Comparison of ENCODE assay signal across 8 cellular contexts in genomic region chr5:160421625-160422258, GRCh38. TPM values are rescaled to one million over a fixed set of nuclear protein-coding genes. Genes with fewer than 3 reads are reported as not detected.
A peak's percentile ranks its signal among the peaks of the same experiment; 100 is the strongest.
DNase-seq lines count a peak whose midpoint lies in the region; ATAC-seq and TF ChIP-seq lines count a peak whose summit lies in the region.

TSS of gene PTTG1 (plus strand) at chr5:160421855. CDS start at chr5:160422313, 458 bp downstream.

- H3K9me3 ChIP-seq in ovary (no peaks in the 10 kb centered on the region), thyroid gland (no peaks in the 10 kb centered on the region)

- H3K36me3 Mint-ChIP-seq in activated naive CD4-positive, alpha-beta T cell treated with anti-CD3 and anti-CD28 coated beads, Interleukin-2, amount 50 U/mL, for 24 hours = peaks cover 2% of the 10 kb centered on the region
- no peaks in the 10 kb centered on the region for H3K36me3 Mint-ChIP-seq in glutamatergic neuron (ENCODE audit: unreplicated experiment)

- CTCF ChIA-PET in GM10248 (lab: Yijun Ruan, JAX) = interaction anchor here (1.0 to 16.2 kb wide), 7 partner anchors 9 to 400 kb away, joined by 3 to 232 read pairs (median 5); no protein-coding TSS in a partner anchor

- H3K9me3 Mint-ChIP-seq in activated naive CD4-positive, alpha-beta T cell treated with anti-CD3 and anti-CD28 coated beads, Interleukin-2, amount 50 U/mL, for 24 hours = no peaks in the 10 kb centered on the region
- peaks cover 3% of the 10 kb centered on the region for H3K9me3 Mint-ChIP-seq in glutamatergic neuron (ENCODE audit: unreplicated experiment)

- DNase-seq in GM10248 (ENCODE audit: extremely low spot score) (peak; percentile 88), NCI-H1092 (lab: John Stamatoyannopoulos, UW) (peak; percentile 91), SKM-1 (lab: John Stamatoyannopoulos, UW; ENCODE audit: unreplicated experiment) (peak; percentile 86), glutamatergic neuron (peak; percentile 97), ovary (peak; percentile 89 to 97 (median 96)), thyroid gland (peak; percentile 98 to 99)

- POLR2A ChIA-PET in GM10248 (lab: Yijun Ruan, JAX) = interaction anchor here (0.8 to 1.1 kb wide), 2 partner anchors 17 to 37 kb away, joined by 4 read pairs; no protein-coding TSS in a partner anchor

- H3K36me3 ChIP-seq in ovary = no peaks in the 10 kb centered on the region
- H3K36me3 ChIP-seq in thyroid gland = no peaks in the 10 kb centered on the region

- peak within 1 kb of the TSS in 1 of 2 donors; percentile 59 for H3K27ac ChIP-seq in ovary
- H3K27ac ChIP-seq in thyroid gland = peak within 1 kb of the TSS; percentile 51 to 87 (median 80)

- H3K4me3 Mint-ChIP-seq in activated naive CD4-positive, alpha-beta T cell treated with anti-CD3 and anti-CD28 coated beads, Interleukin-2, amount 50 U/mL, for 24 hours = peak within 1 kb of the TSS; percentile 96
- peak within 1 kb of the TSS; percentile 82 for H3K4me3 Mint-ChIP-seq in glutamatergic neuron (ENCODE audit: unreplicated experiment)

- ATAC-seq in HG02610 (IDR thresholded peaks at IDR 0.05; ENCODE audit: unreplicated experiment) = peak; percentile 71

- intact Hi-C loops in ovary (cut with DNase I) = no loop called here
- intact Hi-C loops in thyroid gland (cut with DNase I) = no loop called here

- 0 to 1% (median 1%) methylated on average over 39 of the region's 39 CpGs for WGBS in ovary, 3 donors
- WGBS in thyroid gland, 2 donors = 0 to 1% methylated on average over 18 to 39 of the region's 39 CpGs

- peak within 1 kb of the TSS; percentile 91 for H3K27ac Mint-ChIP-seq in activated naive CD4-positive, alpha-beta T cell treated with anti-CD3 and anti-CD28 coated beads, Interleukin-2, amount 50 U/mL, for 24 hours
- no peak within 1 kb of the TSS for H3K27ac Mint-ChIP-seq in glutamatergic neuron (ENCODE audit: unreplicated experiment)

- TF ChIP-seq POLR2A in ovary (IDR thresholded peaks at IDR 0.05) (no peak), thyroid gland (IDR thresholded peaks at IDR 0.05) (peak; percentile 47 to 89)

- H3K4me3 ChIP-seq in ovary = peak within 1 kb of the TSS; percentile 52
- peak within 1 kb of the TSS in 2 of 3 donors; percentile 53 to 55 for H3K4me3 ChIP-seq in thyroid gland (replicated peaks in 1 of 3)

- no peak for TF ChIP-seq EP300 in ovary (IDR thresholded peaks at IDR 0.05)

- TF ChIP-seq CTCF in GM10248 (IDR thresholded peaks at IDR 0.05; ENCODE audit: control extremely low read depth, extremely low read depth, low read depth, missing control alignments) (no peak), glutamatergic neuron (IDR thresholded peaks at IDR 0.05; ENCODE audit: partially characterized antibody, unreplicated experiment) (no peak), ovary (IDR thresholded peaks at IDR 0.05) (no peak), thyroid gland (IDR thresholded peaks at IDR 0.05) (no peak)

- no peaks in the 10 kb centered on the region for H3K27me3 Mint-ChIP-seq in activated naive CD4-positive, alpha-beta T cell treated with anti-CD3 and anti-CD28 coated beads, Interleukin-2, amount 50 U/mL, for 24 hours
- H3K27me3 Mint-ChIP-seq in glutamatergic neuron (ENCODE audit: unreplicated experiment) = peaks cover 6% of the 10 kb centered on the region

- H3K4me1 Mint-ChIP-seq in activated naive CD4-positive, alpha-beta T cell treated with anti-CD3 and anti-CD28 coated beads, Interleukin-2, amount 50 U/mL, for 24 hours = peaks cover 86% of the 10 kb centered on the region
- peaks cover 21% of the 10 kb centered on the region for H3K4me1 Mint-ChIP-seq in glutamatergic neuron (ENCODE audit: low read depth, unreplicated experiment)

- peaks cover 8% of the 10 kb centered on the region for H3K4me1 ChIP-seq in ovary (ENCODE audit: insufficient read depth)
- peaks cover 47 to 48% of the 10 kb centered on the region in 2 donors for H3K4me1 ChIP-seq in thyroid gland

- H3K27me3 ChIP-seq in ovary (no peaks in the 10 kb centered on the region), thyroid gland (no peaks in the 10 kb centered on the region)

RNA-seq across cellular contexts. Expression of gene PTTG1, which starts in this region (rescaled TPM):
- 25.3 TPM for total RNA-seq in glutamatergic neuron (ENCODE audit: unreplicated experiment)
- total RNA-seq in ovary = 10 to 100 TPM in 1 of 7 donors, 1 to 10 TPM in 3, under 1 TPM in 2, not detected in 1; 0.77 to 12.9 (median 2.7) TPM
- 10 to 100 TPM in 1 of 2 donors, 1 to 10 TPM in 1; 4.0 to 10.2 TPM for polyA plus RNA-seq in ovary
- 100 to 1,000 TPM in 1 of 4 donors, 10 to 100 TPM in 3; 42.6 to 165 (median 79.4) TPM for total RNA-seq in thyroid gland
